In genomic region chr10:113135025-113135424, GRCh38 we compare ENCODE assay signal across 15 cellular contexts.
DNase-seq lines count a peak whose midpoint lies in the region; ATAC-seq and TF ChIP-seq lines count a peak whose summit lies in the region.
"Had no signal": no experiment of that assay in that cellular context is flagged by ENCODE, and none has a peak within 500 bp of the region (broad histone marks: within the 10 kb centered on the region; RNA-seq: fewer than 3 reads in every experiment).

No MANE protein-coding gene starts in this region.

- WGBS in neuronal stem cell (ENCODE audit: extremely low coverage in 2 of 2, insufficient read length in 2 of 2, insufficient replicate concordance in 1 of 2), 2 donors, result no CpG with 5 or more reads among the region's 9 CpGs

- no peak overlapping the region for H2AK5ac ChIP-seq in neuronal stem cell (ENCODE audit: low read depth, low read length)

- H2AFZ ChIP-seq in HCT116 (ENCODE audit: low read depth, low read length, poor library complexity, severe bottlenecking) (no peak overlapping the region), neuronal stem cell (ENCODE audit: low read length) (no peak overlapping the region)

- no TSS peak for BruUV-seq in HCT116 (replicated peaks; lab: Mats Ljungman, UMichigan)

- H3K9me2 ChIP-seq in HCT116 (ENCODE audit: insufficient read depth), result no peaks in the 10 kb centered on the region

- TF ChIP-seq CTCF in HCT116 (IDR thresholded peaks at IDR 0.05 in 2 of 3, conservative IDR thresholded peaks at IDR 0.05 in 1 of 3; ENCODE audit: borderline replicate concordance in 1 of 3, insufficient read depth in 1 of 3, low read depth in 2 of 3, low read length in 2 of 3) (no peak), WTC11 (IDR thresholded peaks at IDR 0.05) (no peak)

- peak overlapping the region; percentile 55; the same call in 1 of the 2 replicates for H3K27ac Mint-ChIP-seq in WTC11
- H3K27ac Mint-ChIP-seq: CD8-positive, alpha-beta memory T cell had no signal

- TF ChIP-seq POLR2A in HCT116 (IDR thresholded peaks at IDR 0.05; ENCODE audit: borderline replicate concordance, extremely low read depth, insufficient read depth, insufficient read length), result no peak

- ATAC-seq in HCT116, result peak; percentile 19; the same call in 1 of the 2 replicates
- peak; percentile 59 for ATAC-seq in WTC11
- ATAC-seq in HG03354 (IDR thresholded peaks at IDR 0.05; ENCODE audit: poor library complexity, severe bottlenecking, unreplicated experiment), result no peak
- ATAC-seq: Right ventricle myocardium inferior had no signal

- no peak overlapping the region for H3K14ac ChIP-seq in neuronal stem cell (ENCODE audit: low read length)

- no peaks in the 10 kb centered on the region for H3K9me3 ChIP-seq in HCT116 (ENCODE audit: control insufficient read depth in 1 of 2, insufficient read depth in 1 of 2, low read depth in 1 of 2, low read length in 2 of 2)
- no peaks in the 10 kb centered on the region for H3K9me3 ChIP-seq in iPS-18a (ENCODE audit: control insufficient read depth, low read depth, low read length)
- no peaks in the 10 kb centered on the region for H3K9me3 ChIP-seq in neuronal stem cell (replicated peaks in 1 of 2; ENCODE audit: control insufficient read depth in 2 of 2, insufficient read depth in 1 of 2, low read depth in 1 of 2, low read length in 2 of 2)

- H4K91ac ChIP-seq in neuronal stem cell (ENCODE audit: low read depth, low read length, poor library complexity), result no peak overlapping the region

- H3K4me1 ChIP-seq in HCT116 (ENCODE audit: control insufficient read depth in 1 of 2, insufficient read depth in 2 of 2, low read length in 2 of 2) (peaks cover 5 to 8% of the 10 kb centered on the region in 2 experiments; a peak in 2 of 4 replicates), iPS-18a (ENCODE audit: control insufficient read depth, low read depth, low read length) (peaks cover 87% of the 10 kb centered on the region), neuronal stem cell (ENCODE audit: control insufficient read depth in 2 of 2, insufficient read depth in 1 of 2, low read depth in 1 of 2, low read length in 2 of 2) (peaks cover 47 to 53% of the 10 kb centered on the region in 2 donors)

- no peak overlapping the region for H3K27ac ChIP-seq in HCT116 (ENCODE audit: low read depth, low read length)
- peak overlapping the region; percentile 37 for H3K27ac ChIP-seq in iPS-18a (ENCODE audit: low read length)
- peak overlapping the region; percentile 46 for H3K27ac ChIP-seq in neuronal stem cell (replicated peaks; ENCODE audit: low read length)
- H3K27ac ChIP-seq: BLaER1 treated with 17β-estradiol and CSF1 and Interleukin-3, amounts not matched to agents 10 nM and 100 nM had no signal

- no peaks in the 10 kb centered on the region for H3K9me3 Mint-ChIP-seq in WTC11
- H3K9me3 Mint-ChIP-seq: CD8-positive, alpha-beta memory T cell had no signal

- no peaks in the 10 kb centered on the region for H3K27me3 ChIP-seq in HCT116 (ENCODE audit: insufficient read depth, low read length)
- no peaks in the 10 kb centered on the region for H3K27me3 ChIP-seq in iPS-18a (ENCODE audit: control insufficient read depth, insufficient read depth, low read length)
- H3K27me3 ChIP-seq in neuronal stem cell (ENCODE audit: control insufficient read depth in 3 of 3, insufficient read depth in 3 of 3, low read depth in 1 of 3, low read length in 3 of 3), result no peaks in the 10 kb centered on the region
- H3K27me3 ChIP-seq: BLaER1 treated with 17β-estradiol and CSF1 and Interleukin-3, amounts not matched to agents 10 nM and 100 nM had no signal

- no peaks in the 10 kb centered on the region for H3K36me3 Mint-ChIP-seq in WTC11

- peaks cover 92% of the 10 kb centered on the region for H3K4me1 Mint-ChIP-seq in WTC11
- H3K4me1 Mint-ChIP-seq: CD8-positive, alpha-beta memory T cell had no signal

- peaks cover 10 to 11% of the 10 kb centered on the region in 2 experiments for H3K36me3 ChIP-seq in HCT116 (ENCODE audit: control insufficient read depth in 1 of 2, insufficient read depth in 2 of 2, low read length in 2 of 2)
- no peaks in the 10 kb centered on the region for H3K36me3 ChIP-seq in iPS-18a (ENCODE audit: control insufficient read depth, low read depth, low read length)
- H3K36me3 ChIP-seq in neuronal stem cell (replicated peaks in 1 of 2; ENCODE audit: control insufficient read depth in 2 of 2, insufficient read depth in 2 of 2, low read length in 2 of 2), result no peaks in the 10 kb centered on the region

- RAD21 ChIA-PET in HCT116 (lab: Charles Lee; ENCODE audit: low non-redundant PET in 1 of 2, low total read pairs in 2 of 2, uncharacterized antibody in 2 of 2, unreplicated experiment in 2 of 2), result no interaction called here

- H3K4me3 Mint-ChIP-seq in WTC11, result peak overlapping the region; percentile 50
- H3K4me3 Mint-ChIP-seq: CD8-positive, alpha-beta memory T cell had no signal

- no peaks in the 10 kb centered on the region for H3K27me3 Mint-ChIP-seq in WTC11 (ENCODE audit: low read depth)

- no peak overlapping the region for H3K18ac ChIP-seq in neuronal stem cell (ENCODE audit: low read length)

- H3K79me1 ChIP-seq in neuronal stem cell (ENCODE audit: low read depth, low read length), result peaks cover 2% of the 10 kb centered on the region

- no peak for TF ChIP-seq RAD21 in HCT116 (IDR thresholded peaks at IDR 0.05; ENCODE audit: low read depth)

- H2BK15ac ChIP-seq in neuronal stem cell (ENCODE audit: low read length), result no peak overlapping the region

- CTCF ChIA-PET in HCT116 (lab: Charles Lee), result no interaction called here
- CTCF ChIA-PET in WTC11 (lab: Charles Lee), result interaction anchor here (1.2 to 1.3 kb wide), 2 partner anchors 19 to 54 kb away, joined by 3 read pairs; no protein-coding TSS in a partner anchor

- intact Hi-C loops in HCT116 (cut with micrococcal nuclease), result no loop called here

- H2BK5ac ChIP-seq in neuronal stem cell (ENCODE audit: low read length), result no peak overlapping the region

- no peak overlapping the region for H3K4me2 ChIP-seq in HCT116 (ENCODE audit: low read length)
- peak overlapping the region; percentile 23 for H3K4me2 ChIP-seq in neuronal stem cell (ENCODE audit: insufficient read depth, low read length, poor library complexity, severe bottlenecking)

- H3K79me2 ChIP-seq in HCT116 (ENCODE audit: insufficient read depth, low read length), result peaks cover 98% of the 10 kb centered on the region

- no peak overlapping the region for H3K4ac ChIP-seq in neuronal stem cell (ENCODE audit: low read length)

- no peak overlapping the region for H3K23ac ChIP-seq in neuronal stem cell (ENCODE audit: low read depth, low read length, poor library complexity)

- no peak for DNase-seq in HCT116 (ENCODE audit: low read depth, low spot score)
- DNase-seq in WTC11 (ENCODE audit: low spot score), result peak; percentile 29
- DNase-seq in neuronal stem cell (ENCODE audit: low spot score), result peak; percentile 69
- DNase-seq in hepatic stellate cell (ENCODE audit: low spot score), result no peak
- DNase-seq in NCI-H1930 (lab: John Stamatoyannopoulos, UW), result no peak
- no peak for DNase-seq in NCI-H345 (lab: John Stamatoyannopoulos, UW)
- DNase-seq: CD8-positive, alpha-beta memory T cell; NCI-H1048; NCI-H1436; NCI-H2029; NK-92 treated with Interleukin-12 subunit alpha and Interleukin-12 subunit beta, amount 100 ng/mL, for 24 hours had no signal

- H2BK12ac ChIP-seq in neuronal stem cell (ENCODE audit: low read length), result no peak overlapping the region

- H2BK120ac ChIP-seq in neuronal stem cell (ENCODE audit: low read depth, low read length), result no peak overlapping the region

- H4K8ac ChIP-seq in neuronal stem cell (ENCODE audit: low read depth, low read length), result no peak overlapping the region

- peaks cover 17% of the 10 kb centered on the region; the same call in 1 of the 2 replicates for H4K20me1 ChIP-seq in HCT116 (ENCODE audit: insufficient read depth)

- H3K4me3 ChIP-seq in HCT116 (replicated peaks in 1 of 2; ENCODE audit: low read depth in 1 of 2, low read length in 2 of 2) (no peak overlapping the region), iPS-18a (ENCODE audit: low read length) (peak overlapping the region; percentile 23), neuronal stem cell (ENCODE audit: low read length in 2 of 2) (no peak overlapping the region)
- H3K4me3 ChIP-seq: BLaER1 treated with 17β-estradiol and CSF1 and Interleukin-3, amounts not matched to agents 10 nM and 100 nM had no signal

- H3K9ac ChIP-seq in HCT116 (ENCODE audit: low read length) (no peak overlapping the region), iPS-18a (ENCODE audit: low read length) (peak overlapping the region; percentile 14), neuronal stem cell (ENCODE audit: low read depth, low read length, poor library complexity) (no peak overlapping the region)
- H3K9ac ChIP-seq: BLaER1 treated with 17β-estradiol and CSF1 and Interleukin-3, amounts not matched to agents 10 nM and 100 nM had no signal

- POLR2A ChIA-PET in HCT116 (lab: Charles Lee), result no interaction called here
- POLR2A ChIA-PET in WTC11 (lab: Charles Lee), result no interaction called here

TF ChIP-seq in HCT116, 20 proteins besides CTCF, POLR2A, EP300 and RAD21 (continues in another document):
- TF ChIP-seq, protein P1, sequence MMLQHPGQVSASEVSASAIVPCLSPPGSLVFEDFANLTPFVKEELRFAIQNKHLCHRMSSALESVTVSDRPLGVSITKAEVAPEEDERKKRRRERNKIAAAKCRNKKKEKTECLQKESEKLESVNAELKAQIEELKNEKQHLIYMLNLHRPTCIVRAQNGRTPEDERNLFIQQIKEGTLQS (IDR thresholded peaks at IDR 0.05), result no peak
- TF ChIP-seq SP1 (IDR thresholded peaks at IDR 0.05; ENCODE audit: low read depth), result no peak
- no peak for TF ChIP-seq EZH2 (IDR thresholded peaks at IDR 0.05)
- TF ChIP-seq SIN3A (IDR thresholded peaks at IDR 0.05; ENCODE audit: low read depth), result no peak
- TF ChIP-seq ELF1 (IDR thresholded peaks at IDR 0.05; ENCODE audit: borderline replicate concordance, low read depth), result no peak

TF ChIP-seq in WTC11, 78 proteins besides CTCF, POLR2A, EP300 and RAD21:
- TF ChIP-seq, protein P2, sequence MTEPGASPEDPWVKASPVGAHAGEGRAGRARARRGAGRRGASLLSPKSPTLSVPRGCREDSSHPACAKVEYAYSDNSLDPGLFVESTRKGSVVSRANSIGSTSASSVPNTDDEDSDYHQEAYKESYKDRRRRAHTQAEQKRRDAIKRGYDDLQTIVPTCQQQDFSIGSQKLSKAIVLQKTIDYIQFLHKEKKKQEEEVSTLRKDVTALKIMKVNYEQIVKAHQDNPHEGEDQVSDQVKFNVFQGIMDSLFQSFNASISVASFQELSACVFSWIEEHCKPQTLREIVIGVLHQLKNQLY (CRISPR knock-in tag; IDR thresholded peaks at IDR 0.05), result no peak
- peak; percentile 70; the same call in 1 of the 2 replicates for TF ChIP-seq TEAD1 (CRISPR knock-in tag; IDR thresholded peaks at IDR 0.05)
- TF ChIP-seq IRF2 (CRISPR knock-in tag; IDR thresholded peaks at IDR 0.05; ENCODE audit: borderline replicate concordance, low read depth), result no peak
- TF ChIP-seq, protein P3, sequence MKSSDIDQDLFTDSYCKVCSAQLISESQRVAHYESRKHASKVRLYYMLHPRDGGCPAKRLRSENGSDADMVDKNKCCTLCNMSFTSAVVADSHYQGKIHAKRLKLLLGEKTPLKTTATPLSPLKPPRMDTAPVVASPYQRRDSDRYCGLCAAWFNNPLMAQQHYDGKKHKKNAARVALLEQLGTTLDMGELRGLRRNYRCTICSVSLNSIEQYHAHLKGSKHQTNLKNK (CRISPR knock-in tag; IDR thresholded peaks at IDR 0.05), result no peak

Comparison
In these comparisons a context has a peak if more than half of its experiments do, and no peak if none do; other contexts are left out.
1. DNase-seq: peak in WTC11 (single experiment) and neuronal stem cell (single experiment); none in HCT116 (single experiment), hepatic stellate cell (single experiment), NCI-H1930 (0 of 2) and NCI-H345 (single experiment).